ENCODE assay signal across 1 cellular context in the genomic region with DNA sequence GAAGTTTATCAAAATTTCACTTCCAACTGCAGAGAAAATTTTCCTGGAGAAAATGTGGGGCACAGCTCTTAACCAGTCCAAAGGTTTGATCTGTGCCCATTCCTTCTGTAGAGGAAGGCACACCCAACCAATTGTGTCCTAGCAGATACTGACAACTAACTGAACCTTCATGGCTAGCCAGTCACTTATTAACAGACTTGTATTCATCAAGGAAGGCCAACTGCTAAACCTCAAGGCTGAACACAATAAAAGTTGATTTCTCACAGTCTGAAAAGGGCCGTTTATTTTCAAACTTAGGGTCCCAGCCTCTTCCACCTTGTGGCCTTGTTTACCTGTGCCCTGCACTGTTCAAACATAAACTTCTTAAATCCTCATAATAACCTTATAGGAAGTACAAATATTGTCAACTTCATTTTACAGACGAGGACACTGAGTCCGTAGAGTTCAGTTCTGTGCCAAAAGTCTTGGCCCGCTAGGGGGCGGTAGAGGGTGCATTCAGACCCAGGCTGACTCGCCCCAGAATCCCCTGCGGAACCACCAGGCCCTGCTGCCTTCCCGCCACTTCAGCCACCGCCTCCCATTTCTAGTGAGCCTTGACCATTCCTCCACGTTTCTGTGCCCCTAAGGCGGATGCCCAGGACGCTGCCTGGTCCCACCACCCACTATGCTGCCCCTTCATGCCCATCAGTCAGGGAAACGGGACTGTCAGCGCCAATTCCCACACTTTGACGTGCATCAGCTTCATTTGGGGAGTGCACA.
TF ChIP-seq lines count a peak whose summit lies in the region.

No MANE protein-coding gene starts in this region.

TF ChIP-seq in HepG2, 621 proteins besides CTCF, POLR2A, EP300 and RAD21 (continued from another document):
- TF ChIP-seq, protein P1, sequence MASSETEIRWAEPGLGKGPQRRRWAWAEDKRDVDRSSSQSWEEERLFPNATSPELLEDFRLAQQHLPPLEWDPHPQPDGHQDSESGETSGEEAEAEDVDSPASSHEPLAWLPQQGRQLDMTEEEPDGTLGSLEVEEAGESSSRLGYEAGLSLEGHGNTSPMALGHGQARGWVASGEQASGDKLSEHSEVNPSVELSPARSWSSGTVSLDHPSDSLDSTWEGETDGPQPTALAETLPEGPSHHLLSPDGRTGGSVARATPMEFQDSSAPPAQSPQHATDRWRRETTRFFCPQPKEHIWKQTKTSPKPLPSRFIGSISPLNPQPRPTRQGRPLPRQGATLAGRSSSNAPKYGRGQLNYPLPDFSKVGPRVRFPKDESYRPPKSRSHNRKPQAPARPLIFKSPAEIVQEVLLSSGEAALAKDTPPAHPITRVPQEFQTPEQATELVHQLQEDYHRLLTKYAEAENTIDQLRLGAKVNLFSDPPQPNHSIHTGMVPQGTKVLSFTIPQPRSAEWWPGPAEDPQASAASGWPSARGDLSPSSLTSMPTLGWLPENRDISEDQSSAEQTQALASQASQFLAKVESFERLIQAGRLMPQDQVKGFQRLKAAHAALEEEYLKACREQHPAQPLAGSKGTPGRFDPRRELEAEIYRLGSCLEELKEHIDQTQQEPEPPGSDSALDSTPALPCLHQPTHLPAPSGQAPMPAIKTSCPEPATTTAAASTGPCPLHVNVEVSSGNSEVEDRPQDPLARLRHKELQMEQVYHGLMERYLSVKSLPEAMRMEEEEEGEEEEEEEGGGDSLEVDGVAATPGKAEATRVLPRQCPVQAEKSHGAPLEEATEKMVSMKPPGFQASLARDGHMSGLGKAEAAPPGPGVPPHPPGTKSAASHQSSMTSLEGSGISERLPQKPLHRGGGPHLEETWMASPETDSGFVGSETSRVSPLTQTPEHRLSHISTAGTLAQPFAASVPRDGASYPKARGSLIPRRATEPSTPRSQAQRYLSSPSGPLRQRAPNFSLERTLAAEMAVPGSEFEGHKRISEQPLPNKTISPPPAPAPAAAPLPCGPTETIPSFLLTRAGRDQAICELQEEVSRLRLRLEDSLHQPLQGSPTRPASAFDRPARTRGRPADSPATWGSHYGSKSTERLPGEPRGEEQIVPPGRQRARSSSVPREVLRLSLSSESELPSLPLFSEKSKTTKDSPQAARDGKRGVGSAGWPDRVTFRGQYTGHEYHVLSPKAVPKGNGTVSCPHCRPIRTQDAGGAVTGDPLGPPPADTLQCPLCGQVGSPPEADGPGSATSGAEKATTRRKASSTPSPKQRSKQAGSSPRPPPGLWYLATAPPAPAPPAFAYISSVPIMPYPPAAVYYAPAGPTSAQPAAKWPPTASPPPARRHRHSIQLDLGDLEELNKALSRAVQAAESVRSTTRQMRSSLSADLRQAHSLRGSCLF (CRISPR knock-in tag; IDR thresholded peaks at IDR 0.05; ENCODE audit: borderline replicate concordance), result no peak
- TF ChIP-seq ZBTB1 (CRISPR knock-in tag; IDR thresholded peaks at IDR 0.05; ENCODE audit: borderline replicate concordance) (no peak), KLF13 (CRISPR knock-in tag; IDR thresholded peaks at IDR 0.05) (no peak), ZNF567 (CRISPR knock-in tag; IDR thresholded peaks at IDR 0.05; ENCODE audit: borderline replicate concordance) (no peak), ARHGAP35 (CRISPR knock-in tag; IDR thresholded peaks at IDR 0.05; ENCODE audit: borderline replicate concordance) (no peak), ZNF7 (CRISPR knock-in tag; IDR thresholded peaks at IDR 0.05) (no peak), ZNF598 (CRISPR knock-in tag; IDR thresholded peaks at IDR 0.05; ENCODE audit: borderline replicate concordance) (no peak), ONECUT2 (CRISPR knock-in tag; IDR thresholded peaks at IDR 0.05) (no peak), KMT2A (CRISPR knock-in tag; IDR thresholded peaks at IDR 0.05) (no peak), ZNF720 (CRISPR knock-in tag; IDR thresholded peaks at IDR 0.05) (no peak)
- TF ChIP-seq, protein P2, sequence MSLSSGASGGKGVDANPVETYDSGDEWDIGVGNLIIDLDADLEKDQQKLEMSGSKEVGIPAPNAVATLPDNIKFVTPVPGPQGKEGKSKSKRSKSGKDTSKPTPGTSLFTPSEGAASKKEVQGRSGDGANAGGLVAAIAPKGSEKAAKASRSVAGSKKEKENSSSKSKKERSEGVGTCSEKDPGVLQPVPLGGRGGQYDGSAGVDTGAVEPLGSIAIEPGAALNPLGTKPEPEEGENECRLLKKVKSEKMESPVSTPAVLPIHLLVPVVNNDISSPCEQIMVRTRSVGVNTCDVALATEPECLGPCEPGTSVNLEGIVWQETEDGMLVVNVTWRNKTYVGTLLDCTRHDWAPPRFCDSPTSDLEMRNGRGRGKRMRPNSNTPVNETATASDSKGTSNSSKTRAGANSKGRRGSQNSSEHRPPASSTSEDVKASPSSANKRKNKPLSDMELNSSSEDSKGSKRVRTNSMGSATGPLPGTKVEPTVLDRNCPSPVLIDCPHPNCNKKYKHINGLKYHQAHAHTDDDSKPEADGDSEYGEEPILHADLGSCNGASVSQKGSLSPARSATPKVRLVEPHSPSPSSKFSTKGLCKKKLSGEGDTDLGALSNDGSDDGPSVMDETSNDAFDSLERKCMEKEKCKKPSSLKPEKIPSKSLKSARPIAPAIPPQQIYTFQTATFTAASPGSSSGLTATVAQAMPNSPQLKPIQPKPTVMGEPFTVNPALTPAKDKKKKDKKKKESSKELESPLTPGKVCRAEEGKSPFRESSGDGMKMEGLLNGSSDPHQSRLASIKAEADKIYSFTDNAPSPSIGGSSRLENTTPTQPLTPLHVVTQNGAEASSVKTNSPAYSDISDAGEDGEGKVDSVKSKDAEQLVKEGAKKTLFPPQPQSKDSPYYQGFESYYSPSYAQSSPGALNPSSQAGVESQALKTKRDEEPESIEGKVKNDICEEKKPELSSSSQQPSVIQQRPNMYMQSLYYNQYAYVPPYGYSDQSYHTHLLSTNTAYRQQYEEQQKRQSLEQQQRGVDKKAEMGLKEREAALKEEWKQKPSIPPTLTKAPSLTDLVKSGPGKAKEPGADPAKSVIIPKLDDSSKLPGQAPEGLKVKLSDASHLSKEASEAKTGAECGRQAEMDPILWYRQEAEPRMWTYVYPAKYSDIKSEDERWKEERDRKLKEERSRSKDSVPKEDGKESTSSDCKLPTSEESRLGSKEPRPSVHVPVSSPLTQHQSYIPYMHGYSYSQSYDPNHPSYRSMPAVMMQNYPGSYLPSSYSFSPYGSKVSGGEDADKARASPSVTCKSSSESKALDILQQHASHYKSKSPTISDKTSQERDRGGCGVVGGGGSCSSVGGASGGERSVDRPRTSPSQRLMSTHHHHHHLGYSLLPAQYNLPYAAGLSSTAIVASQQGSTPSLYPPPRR (CRISPR knock-in tag; IDR thresholded peaks at IDR 0.05; ENCODE audit: borderline replicate concordance), result no peak
- TF ChIP-seq, protein P3, sequence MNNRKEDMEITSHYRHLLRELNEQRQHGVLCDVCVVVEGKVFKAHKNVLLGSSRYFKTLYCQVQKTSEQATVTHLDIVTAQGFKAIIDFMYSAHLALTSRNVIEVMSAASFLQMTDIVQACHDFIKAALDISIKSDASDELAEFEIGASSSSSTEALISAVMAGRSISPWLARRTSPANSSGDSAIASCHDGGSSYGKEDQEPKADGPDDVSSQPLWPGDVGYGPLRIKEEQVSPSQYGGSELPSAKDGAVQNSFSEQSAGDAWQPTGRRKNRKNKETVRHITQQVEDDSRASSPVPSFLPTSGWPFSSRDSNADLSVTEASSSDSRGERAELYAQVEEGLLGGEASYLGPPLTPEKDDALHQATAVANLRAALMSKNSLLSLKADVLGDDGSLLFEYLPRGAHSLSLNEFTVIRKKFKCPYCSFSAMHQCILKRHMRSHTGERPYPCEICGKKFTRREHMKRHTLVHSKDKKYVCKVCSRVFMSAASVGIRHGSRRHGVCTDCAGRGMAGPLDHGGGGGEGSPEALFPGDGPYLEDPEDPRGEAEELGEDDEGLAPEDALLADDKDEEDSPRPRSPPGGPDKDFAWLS (CRISPR knock-in tag; IDR thresholded peaks at IDR 0.05; ENCODE audit: borderline replicate concordance), result no peak
- TF ChIP-seq, protein P4, sequence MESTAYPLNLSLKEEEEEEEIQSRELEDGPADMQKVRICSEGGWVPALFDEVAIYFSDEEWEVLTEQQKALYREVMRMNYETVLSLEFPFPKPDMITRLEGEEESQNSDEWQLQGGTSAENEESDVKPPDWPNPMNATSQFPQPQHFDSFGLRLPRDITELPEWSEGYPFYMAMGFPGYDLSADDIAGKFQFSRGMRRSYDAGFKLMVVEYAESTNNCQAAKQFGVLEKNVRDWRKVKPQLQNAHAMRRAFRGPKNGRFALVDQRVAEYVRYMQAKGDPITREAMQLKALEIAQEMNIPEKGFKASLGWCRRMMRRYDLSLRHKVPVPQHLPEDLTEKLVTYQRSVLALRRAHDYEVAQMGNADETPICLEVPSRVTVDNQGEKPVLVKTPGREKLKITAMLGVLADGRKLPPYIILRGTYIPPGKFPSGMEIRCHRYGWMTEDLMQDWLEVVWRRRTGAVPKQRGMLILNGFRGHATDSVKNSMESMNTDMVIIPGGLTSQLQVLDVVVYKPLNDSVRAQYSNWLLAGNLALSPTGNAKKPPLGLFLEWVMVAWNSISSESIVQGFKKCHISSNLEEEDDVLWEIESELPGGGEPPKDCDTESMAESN (CRISPR knock-in tag; conservative IDR thresholded peaks at IDR 0.05), result no peak
- TF ChIP-seq, protein P5, sequence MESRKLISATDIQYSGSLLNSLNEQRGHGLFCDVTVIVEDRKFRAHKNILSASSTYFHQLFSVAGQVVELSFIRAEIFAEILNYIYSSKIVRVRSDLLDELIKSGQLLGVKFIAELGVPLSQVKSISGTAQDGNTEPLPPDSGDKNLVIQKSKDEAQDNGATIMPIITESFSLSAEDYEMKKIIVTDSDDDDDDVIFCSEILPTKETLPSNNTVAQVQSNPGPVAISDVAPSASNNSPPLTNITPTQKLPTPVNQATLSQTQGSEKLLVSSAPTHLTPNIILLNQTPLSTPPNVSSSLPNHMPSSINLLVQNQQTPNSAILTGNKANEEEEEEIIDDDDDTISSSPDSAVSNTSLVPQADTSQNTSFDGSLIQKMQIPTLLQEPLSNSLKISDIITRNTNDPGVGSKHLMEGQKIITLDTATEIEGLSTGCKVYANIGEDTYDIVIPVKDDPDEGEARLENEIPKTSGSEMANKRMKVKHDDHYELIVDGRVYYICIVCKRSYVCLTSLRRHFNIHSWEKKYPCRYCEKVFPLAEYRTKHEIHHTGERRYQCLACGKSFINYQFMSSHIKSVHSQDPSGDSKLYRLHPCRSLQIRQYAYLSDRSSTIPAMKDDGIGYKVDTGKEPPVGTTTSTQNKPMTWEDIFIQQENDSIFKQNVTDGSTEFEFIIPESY (CRISPR knock-in tag; IDR thresholded peaks at IDR 0.05), result peak; percentile 10; the same call in 1 of the 2 replicates
